Comparison of ENCODE assay signal across 22 cellular contexts in the genomic region with DNA sequence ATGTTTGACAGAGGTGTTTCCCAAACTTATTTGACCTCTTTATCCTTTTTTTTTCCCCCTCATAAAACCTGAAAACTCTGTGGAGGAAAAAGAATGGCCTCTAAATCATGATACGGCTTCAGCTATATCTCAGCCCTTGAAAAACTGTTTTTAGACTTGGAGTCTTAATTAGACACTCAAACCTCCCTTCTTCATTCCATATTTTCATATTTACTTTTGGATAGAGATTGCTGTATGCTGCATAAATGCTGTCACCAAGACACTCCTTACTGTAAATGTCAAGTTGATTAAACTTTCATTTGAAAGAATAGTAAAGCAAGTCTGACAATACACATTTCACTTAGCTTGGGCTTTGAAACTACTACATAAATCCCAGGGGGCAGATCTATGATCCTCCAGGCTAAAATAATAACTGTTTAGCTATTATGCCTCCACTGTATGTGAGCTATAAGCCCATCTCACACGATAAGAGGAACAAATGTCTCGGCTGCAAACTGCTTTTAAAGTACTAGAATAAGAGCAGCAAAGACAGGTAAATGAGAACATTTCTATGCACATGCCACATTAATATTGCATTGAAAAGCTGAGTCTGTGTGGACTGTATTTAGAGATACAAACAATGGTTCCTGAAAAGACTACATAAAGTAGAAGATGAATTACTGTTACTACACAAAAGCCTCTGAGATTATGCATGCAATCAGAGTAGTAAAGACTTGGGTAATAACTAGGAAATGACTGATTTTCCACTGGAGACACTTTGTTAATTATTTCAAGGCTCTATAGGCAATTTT.
"Had no signal": no experiment of that assay in that cellular context is flagged by ENCODE, and none has a peak within 500 bp of the region (broad histone marks: within the 10 kb centered on the region; RNA-seq: fewer than 3 reads in every experiment).

No MANE protein-coding gene starts in this region.

- H3K27ac ChIP-seq: ascending aorta, colonic mucosa, lower lobe of right lung, spleen, upper lobe of right lung had no signal

- ATAC-seq: activated CD4-positive, alpha-beta T cell treated with anti-CD3 and anti-CD28 coated beads for 36 hours; left colon; lower lobe of right lung; natural killer cell treated with Interleukin-12 subunit alpha and Interleukin-12 subunit beta and Interleukin-15 and Interleukin-18, amount 100 ng/mL, for 72 hours; stimulated activated memory B cell treated with anti-CD40 and anti-IgM and Interleukin-4, amounts not matched to agents 10 μg/mL and 1 μg/mL and 100 μg/mL, for 72 hours; upper lobe of right lung had no signal

- H3K4me1 ChIP-seq: colonic mucosa, lower lobe of right lung, upper lobe of right lung had no signal

- H3K27me3 ChIP-seq: ascending aorta, colonic mucosa, spleen, upper lobe of right lung had no signal

- H3K4me3 Mint-ChIP-seq: activated CD4-positive, alpha-beta T cell treated with anti-CD3 and anti-CD28 coated beads for 36 hours; activated naive CD4-positive, alpha-beta T cell treated with anti-CD3 and anti-CD28 coated beads, Interleukin-2, amount 50 U/mL, for 24 hours; central memory CD8-positive, alpha-beta T cell; endodermal cell; natural killer cell treated with Interleukin-12 subunit alpha and Interleukin-12 subunit beta and Interleukin-15 and Interleukin-18, amount 100 ng/mL, for 72 hours; stimulated activated memory B cell treated with anti-CD40 and anti-IgM and Interleukin-4, amounts not matched to agents 10 μg/mL and 1 μg/mL and 100 μg/mL, for 72 hours had no signal

- H3K9me3 ChIP-seq: ascending aorta, colonic mucosa, lower lobe of right lung, thoracic aorta had no signal

- H3K4me3 ChIP-seq: ascending aorta, colonic mucosa, lower lobe of right lung, spleen, thoracic aorta, upper lobe of right lung had no signal

- H3K27me3 Mint-ChIP-seq: central memory CD8-positive, alpha-beta T cell; natural killer cell treated with Interleukin-12 subunit alpha and Interleukin-12 subunit beta and Interleukin-15 and Interleukin-18, amount 100 ng/mL, for 72 hours; stimulated activated memory B cell treated with anti-CD40 and anti-IgM and Interleukin-4, amounts not matched to agents 10 μg/mL and 1 μg/mL and 100 μg/mL, for 72 hours had no signal

- DNase-seq: activated CD4-positive, alpha-beta T cell treated with anti-CD3 and anti-CD28 coated beads for 36 hours; activated CD4-positive, alpha-beta T cell treated with anti-CD3 and anti-CD28 coated beads, Interleukin-2, amount 50 U/mL, for 48 hours; activated gamma-delta T cell; colonic mucosa; endodermal cell; erythroblast; foreskin melanocyte; glutamatergic neuron; hypothalamus; islet precursor cell; left colon; lower lobe of right lung; nucleus accumbens; spleen; stimulated activated CD4-positive, alpha-beta T cell treated with anti-CD3 and anti-CD28 coated beads, Interleukin-4, amount 100 ng/mL, for 4 hours; upper lobe of right lung had no signal

- H3K9me3 Mint-ChIP-seq: activated naive CD4-positive, alpha-beta T cell treated with anti-CD3 and anti-CD28 coated beads, Interleukin-2, amount 50 U/mL, for 24 hours; central memory CD8-positive, alpha-beta T cell; stimulated activated memory B cell treated with anti-CD40 and anti-IgM and Interleukin-4, amounts not matched to agents 10 μg/mL and 1 μg/mL and 100 μg/mL, for 72 hours had no signal

- H3K36me3 ChIP-seq: ascending aorta, colonic mucosa, lower lobe of right lung, spleen, thoracic aorta, upper lobe of right lung had no signal

- H3K27ac Mint-ChIP-seq: activated CD4-positive, alpha-beta T cell treated with anti-CD3 and anti-CD28 coated beads for 36 hours; activated naive CD4-positive, alpha-beta T cell treated with anti-CD3 and anti-CD28 coated beads, Interleukin-2, amount 50 U/mL, for 24 hours; endodermal cell; natural killer cell treated with Interleukin-12 subunit alpha and Interleukin-12 subunit beta and Interleukin-15 and Interleukin-18, amount 100 ng/mL, for 72 hours; stimulated activated memory B cell treated with anti-CD40 and anti-IgM and Interleukin-4, amounts not matched to agents 10 μg/mL and 1 μg/mL and 100 μg/mL, for 72 hours had no signal

- H3K4me1 Mint-ChIP-seq: activated CD4-positive, alpha-beta T cell treated with anti-CD3 and anti-CD28 coated beads for 36 hours; activated naive CD4-positive, alpha-beta T cell treated with anti-CD3 and anti-CD28 coated beads, Interleukin-2, amount 50 U/mL, for 24 hours; central memory CD8-positive, alpha-beta T cell; stimulated activated memory B cell treated with anti-CD40 and anti-IgM and Interleukin-4, amounts not matched to agents 10 μg/mL and 1 μg/mL and 100 μg/mL, for 72 hours had no signal

- H3K36me3 Mint-ChIP-seq: activated naive CD4-positive, alpha-beta T cell treated with anti-CD3 and anti-CD28 coated beads, Interleukin-2, amount 50 U/mL, for 24 hours; natural killer cell treated with Interleukin-12 subunit alpha and Interleukin-12 subunit beta and Interleukin-15 and Interleukin-18, amount 100 ng/mL, for 72 hours; stimulated activated memory B cell treated with anti-CD40 and anti-IgM and Interleukin-4, amounts not matched to agents 10 μg/mL and 1 μg/mL and 100 μg/mL, for 72 hours had no signal
